ENCODE assay signal across 18 cellular contexts in the genomic region with DNA sequence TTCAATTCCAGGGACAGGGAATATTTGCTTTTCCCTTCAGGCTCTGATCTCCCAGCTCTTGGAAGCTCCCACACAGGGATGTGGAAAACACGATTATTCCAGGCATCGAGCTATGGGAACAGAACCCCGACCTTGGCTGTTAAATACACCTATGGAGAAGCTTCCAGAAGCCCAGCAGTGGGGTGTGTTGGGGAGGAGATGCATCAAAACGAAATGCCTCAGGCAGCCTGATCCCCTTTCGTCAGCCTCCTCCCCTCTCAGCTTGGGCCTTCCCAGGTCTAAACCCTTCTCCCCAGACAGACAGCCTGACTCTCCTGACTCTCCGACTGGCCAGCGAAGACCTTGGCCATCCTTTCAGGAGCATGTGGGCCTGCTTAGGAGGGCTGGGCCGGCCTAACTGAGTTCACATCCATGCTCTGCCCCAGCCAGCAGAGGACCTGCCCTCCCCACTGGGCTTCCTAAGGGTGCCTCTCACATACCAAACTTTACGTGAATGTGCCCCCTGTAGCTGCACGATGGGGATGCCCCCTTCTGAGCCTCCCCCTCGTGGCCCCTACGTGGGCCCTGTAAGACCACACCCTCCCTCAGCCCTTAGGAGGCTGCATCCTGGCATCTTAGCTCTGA. TPM values are rescaled to one million over a fixed set of nuclear protein-coding genes. Genes with fewer than 3 reads are reported as not detected.
A peak's percentile ranks its signal among the peaks of the same experiment; 100 is the strongest.
DNase-seq lines count a peak whose midpoint lies in the region; ATAC-seq, FAIRE-seq and TF ChIP-seq lines count a peak whose summit lies in the region.
"Had no signal": no experiment of that assay in that cellular context is flagged by ENCODE, and none has a peak within 500 bp of the region (broad histone marks: within the 10 kb centered on the region; RNA-seq: fewer than 3 reads in every experiment).

No MANE protein-coding gene starts in this region.

- no peak overlapping the region for H4K5ac ChIP-seq in H1 (ENCODE audit: insufficient read length, low read depth, low read length)

- no peaks in the 10 kb centered on the region for H3K9me3 ChIP-seq in BLaER1 treated with 17β-estradiol and CSF1 and Interleukin-3, amounts not matched to agents 10 nM and 100 nM (replicated peaks in 1 of 11)
- H3K9me3 ChIP-seq in H1 (ENCODE audit: insufficient read depth in 2 of 2, low read depth in 1 of 2, low read length in 1 of 2) (no peaks in the 10 kb centered on the region), lower lobe of right lung (no peaks in the 10 kb centered on the region), spleen (no peaks in the 10 kb centered on the region), A673 (ENCODE audit: low read depth, low read length, poor library complexity, severe bottlenecking) (no peaks in the 10 kb centered on the region)

- no peaks in the 10 kb centered on the region for H3K79me2 ChIP-seq in H1 (ENCODE audit: control insufficient read depth in 1 of 2, insufficient read depth in 2 of 2, low read length in 2 of 2)

- POLR2A ChIA-PET in H1 (lab: Charles Lee; ENCODE audit: partially characterized antibody) (interaction anchor here (0.8 kb wide), 1 partner anchor 29 kb away, joined by 3 read pairs; no protein-coding TSS in a partner anchor), A673 (lab: Charles Lee; ENCODE audit: low non-redundant PET) (no interaction called here)

- no peak overlapping the region for H3K56ac ChIP-seq in H1 (replicated peaks; ENCODE audit: insufficient read length, low read depth, low read length)

- H3K36me3 ChIP-seq in BLaER1 treated with 17β-estradiol and CSF1 and Interleukin-3, amounts not matched to agents 10 nM and 100 nM, result peaks cover 0 to 18% (median 4%) of the 10 kb centered on the region in 11 experiments; a peak in 9 of 22 replicates
- no peaks in the 10 kb centered on the region for H3K36me3 ChIP-seq in H1 (ENCODE audit: control insufficient read depth in 2 of 4, insufficient read depth in 4 of 4, low read length in 3 of 4)
- no peaks in the 10 kb centered on the region for H3K36me3 ChIP-seq in lower lobe of right lung
- no peaks in the 10 kb centered on the region for H3K36me3 ChIP-seq in spleen
- no peaks in the 10 kb centered on the region for H3K36me3 ChIP-seq in A673 (ENCODE audit: insufficient read depth, low read length, poor library complexity, severe bottlenecking)

- TF ChIP-seq POLR2A in H1 (IDR thresholded peaks at IDR 0.05; ENCODE audit: control extremely low read depth in 1 of 2, low read depth in 2 of 2, low read length in 2 of 2) (no peak), spleen (IDR thresholded peaks at IDR 0.05) (no peak)

- no peak for FAIRE-seq in H1 (lab: Jason Lieb, UNC)
- FAIRE-seq: small intestine had no signal

- no peak overlapping the region for H2AFZ ChIP-seq in H1 (ENCODE audit: low read length)

- H3K23me2 ChIP-seq in H1 (ENCODE audit: low read depth, low read length), result peaks cover 4% of the 10 kb centered on the region; the same call in 1 of the 2 replicates

- no peak overlapping the region for H2BK5ac ChIP-seq in H1 (ENCODE audit: low read depth, low read length)

- no peaks in the 10 kb centered on the region for H3K27me3 ChIP-seq in BLaER1 treated with 17β-estradiol and CSF1 and Interleukin-3, amounts not matched to agents 10 nM and 100 nM
- H3K27me3 ChIP-seq in H1 (replicated peaks in 1 of 4; ENCODE audit: control insufficient read depth in 3 of 4, extremely low read depth in 1 of 4, insufficient read depth in 3 of 4, low read length in 3 of 4) (peaks cover 0 to 2% (median 0%) of the 10 kb centered on the region in 4 experiments; a peak in 3 of 7 replicates), lower lobe of right lung (ENCODE audit: low read depth) (no peaks in the 10 kb centered on the region), spleen (replicated peaks in 1 of 7) (peaks cover 0 to 7% (median 0%) of the 10 kb centered on the region in 7 donors), A673 (replicated peaks; ENCODE audit: insufficient read depth, low read depth, low read length, poor library complexity) (no peaks in the 10 kb centered on the region)

- no peak for TF ChIP-seq EP300 in H1 (IDR thresholded peaks at IDR 0.05; ENCODE audit: borderline replicate concordance in 1 of 2, low read depth in 2 of 2, low read length in 2 of 2)

- no peak overlapping the region for H4K91ac ChIP-seq in H1 (replicated peaks; ENCODE audit: insufficient read length, low read length)

- H3K79me1 ChIP-seq in H1 (ENCODE audit: low read depth, low read length), result no peaks in the 10 kb centered on the region

- H2AK5ac ChIP-seq in H1 (ENCODE audit: low read depth, low read length), result no peak overlapping the region

- peak overlapping the region; percentile 63; the same call in 1 of the 2 replicates for H2BK12ac ChIP-seq in H1 (ENCODE audit: low read depth, low read length)

- H3K9ac ChIP-seq in BLaER1 treated with 17β-estradiol and CSF1 and Interleukin-3, amounts not matched to agents 10 nM and 100 nM, result peak overlapping the region in 7 of 11 experiments; percentile 10 to 84 (median 76); a peak in 12 of 22 replicates
- no peak overlapping the region for H3K9ac ChIP-seq in H1 (replicated peaks in 1 of 4; ENCODE audit: extremely low read depth in 1 of 4, low read depth in 3 of 4, low read length in 3 of 4)

- H3K4me1 ChIP-seq in BLaER1 treated with 17β-estradiol and CSF1 and Interleukin-3, amounts not matched to agents 10 nM and 100 nM, result peaks cover 7 to 55% (median 48%) of the 10 kb centered on the region in 10 experiments
- H3K4me1 ChIP-seq in H1 (replicated peaks in 1 of 4; ENCODE audit: control insufficient read depth in 3 of 4, insufficient read depth in 4 of 4, low read length in 3 of 4) (peaks cover 3 to 16% (median 8%) of the 10 kb centered on the region in 4 experiments), lower lobe of right lung (peaks cover 51% of the 10 kb centered on the region), spleen (peaks cover 4 to 27% (median 16%) of the 10 kb centered on the region in 6 donors), A673 (ENCODE audit: insufficient read depth, low read length, poor library complexity, severe bottlenecking) (no peaks in the 10 kb centered on the region)

- H3K4me2 ChIP-seq in BLaER1 treated with 17β-estradiol and CSF1 and Interleukin-3, amounts not matched to agents 10 nM and 100 nM, result peak overlapping the region in 10 of 11 experiments; percentile 7 to 98 (median 89); a peak in 19 of 22 replicates
- H3K4me2 ChIP-seq in H1 (ENCODE audit: insufficient read depth in 1 of 2, low read depth in 2 of 2, low read length in 2 of 2), result no peak overlapping the region

- TF ChIP-seq CTCF in H1 (IDR thresholded peaks at IDR 0.05; ENCODE audit: control extremely low read depth in 1 of 3, insufficient read depth in 1 of 3, low read depth in 1 of 3, low read length in 3 of 3), result no peak
- TF ChIP-seq CTCF in lower lobe of right lung (IDR thresholded peaks at IDR 0.05), result no peak
- TF ChIP-seq CTCF in spleen (IDR thresholded peaks at IDR 0.05 in 8 of 11, conservative IDR thresholded peaks at IDR 0.05 in 3 of 11), result no peak
- TF ChIP-seq CTCF in A673 (conservative IDR thresholded peaks at IDR 0.05; ENCODE audit: low read depth, low read length), result no peak

- CTCF ChIA-PET in H1 (lab: Charles Lee; ENCODE audit: partially characterized antibody) (interaction anchor here (0.6 to 11.9 kb wide), 15 partner anchors 8 to 325 kb away, joined by 3 to 176 read pairs (median 7); no protein-coding TSS in a partner anchor), A673 (lab: Charles Lee) (interaction anchor here (0.8 kb wide), 1 partner anchor 11 kb away, joined by 3 read pairs; no protein-coding TSS in a partner anchor)

- H3K4ac ChIP-seq in H1 (replicated peaks; ENCODE audit: insufficient read length, low read depth, low read length), result no peak overlapping the region

- peak overlapping the region in 6 of 11 experiments; percentile 2 to 80 (median 20); a peak in 5 of 22 replicates for H3K27ac ChIP-seq in BLaER1 treated with 17β-estradiol and CSF1 and Interleukin-3, amounts not matched to agents 10 nM and 100 nM
- no peak overlapping the region for H3K27ac ChIP-seq in H1 (ENCODE audit: low read depth, low read length)
- H3K27ac ChIP-seq in lower lobe of right lung, result peak overlapping the region; percentile 88
- no peak overlapping the region for H3K27ac ChIP-seq in spleen
- H3K27ac ChIP-seq in A673 (ENCODE audit: low read depth, low read length, poor library complexity, severe bottlenecking), result no peak overlapping the region
- H3K27ac ChIP-seq: epithelial cell of prostate had no signal

- H3K14ac ChIP-seq in H1 (ENCODE audit: insufficient read length), result no peak overlapping the region

- no peak for DNase-seq in H1 (ENCODE audit: low read depth in 1 of 2, low spot score in 2 of 2)
- DNase-seq in lower lobe of right lung, result no peak
- DNase-seq in spleen, result peak; percentile 58
- no peak for DNase-seq in A673 (ENCODE audit: low spot score)
- DNase-seq in NOMO-1 treated with dmso at 0.1 percent for 144 hours (lab: John Stamatoyannopoulos, UW; ENCODE audit: unreplicated experiment), result no peak
- DNase-seq in NCI-H69 (lab: John Stamatoyannopoulos, UW), result no peak
- DNase-seq: ACHN; activated CD4-positive, alpha-beta T cell treated with anti-CD3 and anti-CD28 coated beads, Interleukin-2, amount 10 ng/mL, durations not matched to agents 7 days and 5 days; activated naive CD8-positive, alpha-beta T cell treated with anti-CD3 and anti-CD28 coated beads, Interleukin-2, amount 50 U/mL, for 24 hours; activated T-cell treated with anti-CD3 and anti-CD28 coated beads, Interleukin-2, amount 50 U/mL, for 24 hours; left colon; NCI-H2029 treated with DMSO at 0.1 percent for 48 hours; nephron progenitor cell; SHP77; small intestine had no signal

- no peak overlapping the region for H3K18ac ChIP-seq in H1 (ENCODE audit: extremely low read depth, low read length)

- no peaks in the 10 kb centered on the region for H4K20me1 ChIP-seq in BLaER1 treated with 17β-estradiol and CSF1 and Interleukin-3, amounts not matched to agents 10 nM and 100 nM
- no peaks in the 10 kb centered on the region for H4K20me1 ChIP-seq in H1 (replicated peaks in 1 of 2; ENCODE audit: control insufficient read depth in 1 of 2, insufficient read depth in 2 of 2, low read length in 2 of 2)

- no peak overlapping the region for H2BK20ac ChIP-seq in H1 (ENCODE audit: low read length)

- 80% methylated on average over 12 of the region's 12 CpGs; no CpG with 5 or more reads in 1 of the 2 experiments for WGBS in H1 (ENCODE audit: extremely low coverage in 1 of 2, insufficient coverage in 1 of 2, insufficient read length in 1 of 2, insufficient replicate concordance in 2 of 2, low coverage in 1 of 2, low lambda C conversion rate in 2 of 2, missing lambda C conversion rate in 1 of 2), 2 experiments
- 85 to 90% (median 86%) methylated on average over 11 to 12 of the region's 12 CpGs for WGBS in spleen, 5 donors

- intact Hi-C loops in lower lobe of right lung (cut with DNase I) (loop anchor here (5.0 kb wide), 1 partner anchor 213 kb away; no protein-coding TSS in a partner anchor), spleen (cut with DNase I; ENCODE audit: low total_unique reads) (loop anchor here (2.0 to 5.0 kb wide), 2 partner anchors 217 to 233 kb away; no protein-coding TSS in a partner anchor), A673 (cut with micrococcal nuclease; ENCODE audit: unreplicated experiment) (loop anchor here (5.0 kb wide), 2 partner anchors 233 to 588 kb away; no protein-coding TSS in a partner anchor)

- no peak overlapping the region for H4K8ac ChIP-seq in H1 (ENCODE audit: extremely low read depth, insufficient read depth, low read length)

- H2BK15ac ChIP-seq in H1 (ENCODE audit: low read length), result 0 out of 2 replicates have a peak overlapping the region, but pooled peaks have one; percentile 61

- BruUV-seq in A673 (replicated peaks; lab: Mats Ljungman, UMichigan), result no TSS peak

- no peak for ATAC-seq in lower lobe of right lung
- no peak for ATAC-seq in HG03439 (IDR thresholded peaks at IDR 0.05; ENCODE audit: unreplicated experiment)
- ATAC-seq: activated naive CD8-positive, alpha-beta T cell treated with anti-CD3 and anti-CD28 coated beads, Interleukin-2, amount 50 U/mL, for 24 hours; left colon had no signal

- TF ChIP-seq RAD21 in H1 (IDR thresholded peaks at IDR 0.05 in 1 of 2, conservative IDR thresholded peaks at IDR 0.05 in 1 of 2; ENCODE audit: low read depth in 2 of 2, low read length in 2 of 2), result no peak

- H3K4me3 ChIP-seq in BLaER1 treated with 17β-estradiol and CSF1 and Interleukin-3, amounts not matched to agents 10 nM and 100 nM, result no peak overlapping the region
- H3K4me3 ChIP-seq in H1 (ENCODE audit: extremely low read depth in 1 of 4, insufficient read depth in 2 of 4, low read depth in 3 of 4, low read length in 4 of 4), result no peak overlapping the region
- no peak overlapping the region for H3K4me3 ChIP-seq in lower lobe of right lung
- H3K4me3 ChIP-seq in spleen, result no peak overlapping the region
- no peak overlapping the region for H3K4me3 ChIP-seq in A673 (ENCODE audit: low read depth, low read length, poor library complexity, severe bottlenecking)

- no peak overlapping the region for H2BK120ac ChIP-seq in H1 (replicated peaks; ENCODE audit: low read depth, low read length)

- H3K23ac ChIP-seq in H1 (ENCODE audit: insufficient read length), result no peak overlapping the region

RNA-seq across cellular contexts. Expression of a gene that starts 54.5 kb away (rescaled TPM):
- 5.7 and 6.1 TPM in 2 replicates for total RNA-seq in H1 (2021; fragmentation: NEBNext Ultra II Directional; extraction: Animal tissue kit (Norgen Biotek cat#: 25700))
- polyA plus RNA-seq in H1 (2011; rRNA removed) (3.3 and 5.4 TPM in 2 replicates), spleen (1 to 10 TPM in 1 of 3 donors, under 1 TPM in 2; 0.26 to 1.0 (median 0.49) TPM)
- polyA plus RNA-seq in H1 (2011; cell fraction: cytosol; rRNA removed), result 4.8 TPM
- 15.7 TPM for polyA plus RNA-seq in H1 (2011; cell fraction: nucleus; rRNA removed)
- 4.5 to 5.3 TPM (median 4.5 TPM) in 4 replicates for polyA plus RNA-seq in H1 (2012, experiment 1 of 2)
- 4.2 TPM for polyA plus RNA-seq in H1 (2012, experiment 2 of 2)
- 2.9 TPM for polyA plus RNA-seq in H1 (2013, experiment 1 of 2)
- polyA plus RNA-seq in H1 (2013, experiment 2 of 2), result 2.8 TPM
- polyA minus RNA-seq in H1 (2011; rRNA and poly(A)+ RNA removed), result 3.9 and 4.0 TPM in 2 replicates
- 5.5 TPM for polyA minus RNA-seq in H1 (2011; cell fraction: cytosol; rRNA and poly(A)+ RNA removed)
- polyA minus RNA-seq in H1 (2011; cell fraction: nucleus; rRNA and poly(A)+ RNA removed), result 4.4 TPM
- total RNA-seq in lower lobe of right lung (24.8 TPM), spleen (1 to 10 TPM in 6 of 7 donors, under 1 TPM in 1; 0.85 to 2.5 (median 1.6) TPM), A673 (2021) (5.1 and 5.7 TPM in 2 replicates)

Comparison
In these comparisons a context has a peak if more than half of its experiments do, and no peak if none do; other contexts are left out.
1. H3K27ac ChIP-seq: peak in BLaER1 treated with 17β-estradiol and CSF1 and Interleukin-3, amounts not matched to agents 10 nM and 100 nM (6 of 11) and lower lobe of right lung (single experiment); none in H1 (single experiment), spleen (0 of 8) and A673 (single experiment).
2. H3K4me2 ChIP-seq: peak in BLaER1 treated with 17β-estradiol and CSF1 and Interleukin-3, amounts not matched to agents 10 nM and 100 nM (10 of 11); none in H1 (0 of 2).
3. H3K9ac ChIP-seq: peak in BLaER1 treated with 17β-estradiol and CSF1 and Interleukin-3, amounts not matched to agents 10 nM and 100 nM (7 of 11); none in H1 (0 of 4).